33 cellular contexts compared by ENCODE assay signal in the genomic region with DNA sequence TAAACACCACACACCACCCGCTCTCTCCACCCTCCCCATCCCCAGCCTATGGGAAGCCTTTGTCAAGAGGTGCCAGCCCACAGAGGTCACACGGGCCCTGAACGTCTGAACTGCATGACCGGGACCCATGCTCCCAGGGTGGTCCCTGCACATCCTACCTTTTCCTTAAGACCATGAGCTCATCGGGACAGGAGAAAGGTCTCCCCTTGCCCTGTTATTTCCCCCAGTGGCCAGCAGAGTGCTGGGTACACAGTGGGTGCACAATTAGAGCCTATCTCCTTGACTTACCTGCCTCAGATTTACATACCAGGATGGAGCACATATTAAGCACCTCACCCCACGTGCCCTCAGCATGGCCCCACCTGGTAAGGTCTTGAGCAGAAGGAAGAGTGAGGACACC. TPM values are rescaled to one million over a fixed set of nuclear protein-coding genes. Genes with fewer than 3 reads are reported as not detected.
"Had no signal": no experiment of that assay in that cellular context is flagged by ENCODE, and none has a peak within 500 bp of the region (broad histone marks: within the 10 kb centered on the region; RNA-seq: fewer than 3 reads in every experiment).

No MANE protein-coding gene starts in this region.

- H3K4me1 ChIP-seq: breast epithelium had no signal

- DNase-seq: activated CD4-positive, alpha-beta memory T cell treated with anti-CD3 and anti-CD28 coated beads, Interleukin-2, amount 10 ng/mL, durations not matched to agents 7 days and 5 days; activated CD4-positive, alpha-beta T cell treated with anti-CD3 and anti-CD28 coated beads, Interleukin-2, amount 10 ng/mL, durations not matched to agents 7 days and 5 days; activated CD4-positive, CD25-positive, alpha-beta regulatory T cell; activated gamma-delta T cell treated with Interleukin-2 at 50 U/mL for 16 hours; activated naive CD4-positive, alpha-beta T cell treated with anti-CD3 and anti-CD28 coated beads, Interleukin-2, amount 10 ng/mL, durations not matched to agents 7 days and 5 days; activated T-cell treated with anti-CD3 and anti-CD28 coated beads for 4 hours; activated T-cell treated with anti-CD3 and anti-CD28 coated beads, Interleukin-2, amount 50 U/mL, for 72 hours; aorta; caudate nucleus; colonic mucosa; NCI-H1092; NCI-H1417; NCI-H1694; NCI-H2029; NCI-H2107; NCI-H345; NCI-H510A; NCI-H526 treated with DMSO at 0.1 percent for 48 hours; NK-92 treated with Interleukin-12 subunit alpha and Interleukin-12 subunit beta, amount 100 ng/mL, for 24 hours; OCI-M1; RPMI8226; T-cell; T-helper 2 cell; T1000 had no signal

- H3K4me3 ChIP-seq: breast epithelium, colonic mucosa, SK-N-MC had no signal

- ATAC-seq: activated T-cell treated with anti-CD3 and anti-CD28 coated beads, Interleukin-2, amount 50 U/mL, for 72 hours; Panc1; Right ventricle myocardium inferior; T-cell had no signal

- H3K27ac Mint-ChIP-seq: activated CD4-positive, alpha-beta memory T cell treated with anti-CD3 and anti-CD28 coated beads, Interleukin-2, amount 10 ng/mL, durations not matched to agents 7 days and 5 days; activated CD4-positive, alpha-beta T cell treated with anti-CD3 and anti-CD28 coated beads, Interleukin-2, amount 10 ng/mL, durations not matched to agents 7 days and 5 days; activated naive CD4-positive, alpha-beta T cell treated with anti-CD3 and anti-CD28 coated beads, Interleukin-2, amount 10 ng/mL, durations not matched to agents 7 days and 5 days; activated T-cell treated with anti-CD3 and anti-CD28 coated beads, Interleukin-2, amount 50 U/mL, for 72 hours; activated T-helper 2 cell treated with anti-CD3 and anti-CD28 coated beads, Interferon-gamma antibody, Interleukin-2, Interleukin-4, amounts not matched to agents 10 μg/mL and 5 μg/mL and 100 μg/mL, durations not matched to agents 14 hours and 24 hours and 36 hours; T-cell had no signal

- H3K36me3 Mint-ChIP-seq: activated naive CD4-positive, alpha-beta T cell treated with anti-CD3 and anti-CD28 coated beads, Interleukin-2, amount 10 ng/mL, durations not matched to agents 7 days and 5 days; T-cell had no signal

- H3K4me3 Mint-ChIP-seq: activated CD4-positive, alpha-beta memory T cell treated with anti-CD3 and anti-CD28 coated beads, Interleukin-2, amount 10 ng/mL, durations not matched to agents 7 days and 5 days; activated CD4-positive, alpha-beta T cell treated with anti-CD3 and anti-CD28 coated beads, Interleukin-2, amount 10 ng/mL, durations not matched to agents 7 days and 5 days; activated naive CD4-positive, alpha-beta T cell treated with anti-CD3 and anti-CD28 coated beads, Interleukin-2, amount 10 ng/mL, durations not matched to agents 7 days and 5 days; activated T-cell treated with anti-CD3 and anti-CD28 coated beads, Interleukin-2, amount 50 U/mL, for 72 hours; T-cell had no signal

- H3K27ac ChIP-seq: breast epithelium, colonic mucosa, SK-N-MC, VCaP had no signal

- H3K9me3 Mint-ChIP-seq: activated CD4-positive, alpha-beta memory T cell treated with anti-CD3 and anti-CD28 coated beads, Interleukin-2, amount 10 ng/mL, durations not matched to agents 7 days and 5 days; activated CD4-positive, alpha-beta T cell treated with anti-CD3 and anti-CD28 coated beads, Interleukin-2, amount 10 ng/mL, durations not matched to agents 7 days and 5 days; activated naive CD4-positive, alpha-beta T cell treated with anti-CD3 and anti-CD28 coated beads, Interleukin-2, amount 10 ng/mL, durations not matched to agents 7 days and 5 days; activated T-cell treated with anti-CD3 and anti-CD28 coated beads, Interleukin-2, amount 50 U/mL, for 72 hours; activated T-helper 2 cell treated with anti-CD3 and anti-CD28 coated beads, Interferon-gamma antibody, Interleukin-2, Interleukin-4, amounts not matched to agents 10 μg/mL and 5 μg/mL and 100 μg/mL, durations not matched to agents 14 hours and 24 hours and 36 hours; T-cell had no signal

- H3K9me3 ChIP-seq: breast epithelium, colonic mucosa had no signal

- FAIRE-seq: TTC549 had no signal

- H3K36me3 ChIP-seq: breast epithelium, colonic mucosa had no signal

RNA-seq across cellular contexts. Expression of a gene that starts 30.9 kb away (rescaled TPM):
- total RNA-seq: activated CD4-positive, alpha-beta memory T cell treated with anti-CD3 and anti-CD28 coated beads, Interleukin-2, amount 10 ng/mL, durations not matched to agents 7 days and 5 days; activated CD4-positive, alpha-beta T cell treated with anti-CD3 and anti-CD28 coated beads, Interleukin-2, amount 10 ng/mL, durations not matched to agents 7 days and 5 days; activated CD8-positive, alpha-beta memory T cell treated with anti-CD3 and anti-CD28 coated beads for 36 hours; activated T-cell treated with anti-CD3 and anti-CD28 coated beads, Interleukin-2, amount 50 U/mL, for 72 hours; activated T-helper 2 cell treated with anti-CD3 and anti-CD28 coated beads, Interferon-gamma antibody, Interleukin-2, Interleukin-4, amounts not matched to agents 10 μg/mL and 5 μg/mL and 100 μg/mL, durations not matched to agents 14 hours and 24 hours and 36 hours; M059J had no signal
